18 cellular contexts compared by ENCODE assay signal in genomic region chr18:34117319-34117718, GRCh38.
A peak's percentile ranks its signal among the peaks of the same experiment; 100 is the strongest.
DNase-seq lines count a peak whose midpoint lies in the region; ATAC-seq, FAIRE-seq and TF ChIP-seq lines count a peak whose summit lies in the region.
"Had no signal": no experiment of that assay in that cellular context is flagged by ENCODE, and none has a peak within 500 bp of the region (broad histone marks: within the 10 kb centered on the region; RNA-seq: fewer than 3 reads in every experiment).

No MANE protein-coding gene starts in this region.

- H3K9me3 ChIP-seq in GM12878 (replicated peaks; ENCODE audit: control insufficient read depth, insufficient read depth, low read length) (no peaks in the 10 kb centered on the region), pancreas (no peaks in the 10 kb centered on the region), colonic mucosa (no peaks in the 10 kb centered on the region)
- H3K9me3 ChIP-seq: A549, gastrocnemius medialis, MG63, stomach had no signal

- H3K9ac ChIP-seq in GM12878 (ENCODE audit: control insufficient read depth, insufficient read depth, low read length), result no peak overlapping the region
- no peak overlapping the region for H3K9ac ChIP-seq in colonic mucosa (ENCODE audit: low read depth in 2 of 2, low read length in 2 of 2)

- ATAC-seq in GM12878 (peak; percentile 13; the same call in 2 of the 3 replicates), pancreas (peak in 3 of 4 donors; percentile 31 to 61 (median 35))
- ATAC-seq: A549; activated CD8-positive, alpha-beta memory T cell treated with anti-CD3 and anti-CD28 coated beads, Interleukin-2, amount 10 ng/mL, durations not matched to agents 7 days and 5 days had no signal

- no peak for TF ChIP-seq EP300 in GM12878 (IDR thresholded peaks at IDR 0.05; ENCODE audit: borderline replicate concordance in 1 of 2, control insufficient read depth in 1 of 2, low read depth in 2 of 2, low read length in 2 of 2)

- H3K27me3 ChIP-seq in GM12878 (replicated peaks in 1 of 2; ENCODE audit: control insufficient read depth in 2 of 2, insufficient read depth in 2 of 2, low read length in 1 of 2), result no peaks in the 10 kb centered on the region
- H3K27me3 ChIP-seq in pancreas, result no peaks in the 10 kb centered on the region
- H3K27me3 ChIP-seq in colonic mucosa, result no peaks in the 10 kb centered on the region
- H3K27me3 ChIP-seq: gastrocnemius medialis, MG63, stomach had no signal

- RAD21 ChIA-PET in GM12878 (lab: Charles Lee; ENCODE audit: unreplicated experiment), result interaction anchor here (0.6 to 1.4 kb wide), 5 partner anchors 75 to 376 kb away, joined by 3 to 4 read pairs (median 3); no protein-coding TSS in a partner anchor

- SMC1A ChIA-PET in GM12878 (lab: Charles Lee; ENCODE audit: uncharacterized antibody, unreplicated experiment), result interaction anchor here (0.8 to 1.7 kb wide), 14 partner anchors 13 to 544 kb away, joined by 3 to 13 read pairs (median 3); no protein-coding TSS in a partner anchor

- H2AFZ ChIP-seq in GM12878 (ENCODE audit: control insufficient read depth, low read depth, low read length), result no peak overlapping the region

- FAIRE-seq in GM12878 (lab: Jason Lieb, UNC) (no peak), pancreas (lab: Jason Lieb, UNC) (no peak)
- FAIRE-seq: A549 had no signal

- H3K36me3 ChIP-seq in GM12878 (ENCODE audit: control insufficient read depth in 2 of 2, insufficient read depth in 2 of 2, low read length in 1 of 2), result no peaks in the 10 kb centered on the region
- no peaks in the 10 kb centered on the region for H3K36me3 ChIP-seq in pancreas
- H3K36me3 ChIP-seq in colonic mucosa, result no peaks in the 10 kb centered on the region
- H3K36me3 ChIP-seq: gastrocnemius medialis, MG63, stomach had no signal

- POLR2A ChIA-PET in GM12878 (lab: Charles Lee), result no interaction called here

- 0% methylated on average over 2 of the region's 2 CpGs for WGBS in GM12878 (ENCODE audit: insufficient coverage, insufficient replicate concordance, low lambda C conversion rate, missing lambda C conversion rate)
- 46 to 48% methylated on average over 2 of the region's 2 CpGs for WGBS in pancreas, 2 donors

- no peak for TF ChIP-seq POLR2A in GM12878 (IDR thresholded peaks at IDR 0.05; ENCODE audit: low read depth, low read length)

- H3K4me1 ChIP-seq in GM12878 (ENCODE audit: control insufficient read depth, insufficient read depth, low read length) (no peaks in the 10 kb centered on the region), pancreas (peaks cover 0 to 14% (median 0%) of the 10 kb centered on the region in 3 donors), colonic mucosa (no peaks in the 10 kb centered on the region)
- H3K4me1 ChIP-seq: A549, gastrocnemius medialis, stomach had no signal

- TF ChIP-seq RAD21 in GM12878 (IDR thresholded peaks at IDR 0.05; ENCODE audit: insufficient read depth, low read depth, low read length), result no peak

- H3K27ac ChIP-seq in GM12878 (ENCODE audit: control insufficient read depth, insufficient read depth), result no peak overlapping the region
- no peak overlapping the region for H3K27ac ChIP-seq in pancreas
- no peak overlapping the region for H3K27ac ChIP-seq in colonic mucosa
- H3K27ac ChIP-seq: A549, C4-2B, gastrocnemius medialis, stomach had no signal

- peak; percentile 61 for DNase-seq in NCI-H1105 treated with DMSO at 0.1 percent for 48 hours (lab: John Stamatoyannopoulos, UW)
- no peak for DNase-seq in NCI-H1105 (lab: John Stamatoyannopoulos, UW)
- DNase-seq in NCI-H2227 treated with DMSO at 0.1 percent for 48 hours (lab: John Stamatoyannopoulos, UW), result peak; percentile 80
- DNase-seq in GM12878 (ENCODE audit: low read depth, low spot score), result no peak
- no peak for DNase-seq in pancreas
- DNase-seq in DMS114 treated with DMSO at 0.1 percent for 48 hours (lab: John Stamatoyannopoulos, UW; ENCODE audit: unreplicated experiment), result no peak
- no peak for DNase-seq in colonic mucosa
- DNase-seq in NOMO-1 treated with DMSO at 0.1 percent for 48 hours (lab: John Stamatoyannopoulos, UW; ENCODE audit: unreplicated experiment), result no peak
- DNase-seq: activated CD8-positive, alpha-beta memory T cell treated with anti-CD3 and anti-CD28 coated beads, Interleukin-2, amount 10 ng/mL, durations not matched to agents 7 days and 5 days; gastrocnemius medialis; MG63; retina; SIG-M5; stimulated activated CD4-positive, alpha-beta T cell treated with anti-CD3 and anti-CD28 coated beads, Interleukin-15, amount 100 ng/mL, for 24 hours; stomach; T-helper 9 cell had no signal

- H3K4me3 ChIP-seq in GM12878 (no peak overlapping the region), pancreas (no peak overlapping the region), colonic mucosa (no peak overlapping the region)
- H3K4me3 ChIP-seq: A549, gastrocnemius medialis, MG63, stomach had no signal

- TF ChIP-seq CTCF in GM12878 (IDR thresholded peaks at IDR 0.05 in 2 of 3, conservative IDR thresholded peaks at IDR 0.05 in 1 of 3; ENCODE audit: control insufficient read depth in 2 of 3, extremely low read depth in 1 of 3, insufficient read depth in 1 of 3, low read depth in 3 of 3, low read length in 3 of 3), result no peak
- no peak for TF ChIP-seq CTCF in pancreas (IDR thresholded peaks at IDR 0.05)
- no peak for TF ChIP-seq CTCF in colonic mucosa (IDR thresholded peaks at IDR 0.05)

- CTCF ChIA-PET in GM12878 (lab: Yijun Ruan, JAX), result interaction anchor here (0.9 to 2.1 kb wide), 11 partner anchors 9 to 296 kb away, joined by 3 to 8 read pairs (median 4); partner anchors contain the start of gene NOL4

- intact Hi-C loops in GM12878 (cut with micrococcal nuclease; ENCODE audit: unreplicated experiment), result no loop called here
- intact Hi-C loops in pancreas (cut with DNase I), result no loop called here
- intact Hi-C loops in colonic mucosa (cut with DNase I), result no loop called here

- no peaks in the 10 kb centered on the region for H3K79me2 ChIP-seq in GM12878 (ENCODE audit: control insufficient read depth, insufficient read depth, low read length)

- no TSS peak for BruUV-seq in GM12878 (replicated peaks; lab: Mats Ljungman, UMichigan)

- in situ Hi-C loops in GM12878 (cut with MboI), result no loop called here

- no peak overlapping the region for H3K4me2 ChIP-seq in GM12878 (ENCODE audit: control insufficient read depth, insufficient read depth)
- H3K4me2 ChIP-seq: A549 had no signal

- H4K20me1 ChIP-seq in GM12878 (ENCODE audit: control insufficient read depth, insufficient read depth), result no peaks in the 10 kb centered on the region

TF ChIP-seq in GM12878, 131 proteins besides CTCF, POLR2A, EP300 and RAD21:
- 0 out of 4 replicates have a peak, but pooled peaks of 1 of the 2 experiments have one; percentile 42 for TF ChIP-seq BHLHE40 (IDR thresholded peaks at IDR 0.05; ENCODE audit: borderline replicate concordance in 1 of 2, low read depth in 2 of 2, low read length in 1 of 2)
- no peak for TF ChIP-seq FOXM1 (IDR thresholded peaks at IDR 0.05; ENCODE audit: low read depth, low read length)
- TF ChIP-seq BACH1 (IDR thresholded peaks at IDR 0.05; ENCODE audit: borderline replicate concordance), result no peak
TF ChIP-seq in GM12878: peak in this region for 1.

Comparison
In these comparisons a context has a peak if more than half of its experiments do, and no peak if none do; other contexts are left out.
1. DNase-seq: peak in NCI-H1105 treated with DMSO at 0.1 percent for 48 hours (single experiment) and NCI-H2227 treated with DMSO at 0.1 percent for 48 hours (single experiment); none in NCI-H1105 (single experiment), GM12878 (single experiment), pancreas (0 of 6), DMS114 treated with DMSO at 0.1 percent for 48 hours (single experiment), colonic mucosa (single experiment) and NOMO-1 treated with DMSO at 0.1 percent for 48 hours (single experiment).